ENCODE assay signal across 20 cellular contexts in genomic region chr15:92749172-92749571, GRCh38.
"Had no signal": no experiment of that assay in that cellular context is flagged by ENCODE, and none has a peak within 500 bp of the region (broad histone marks: within the 10 kb centered on the region; RNA-seq: fewer than 3 reads in every experiment).

No MANE protein-coding gene starts in this region.

- H3K4me3 ChIP-seq: esophagus muscularis mucosa, gastrocnemius medialis, heart right ventricle, left lung, lower lobe of right lung, psoas muscle, sigmoid colon, stomach, thoracic aorta had no signal

- H3K27me3 ChIP-seq: esophagus muscularis mucosa, gastrocnemius medialis, heart right ventricle, left lung, neutrophil, sigmoid colon, stomach had no signal

- H3K36me3 ChIP-seq: esophagus muscularis mucosa, gastrocnemius medialis, heart right ventricle, left lung, lower lobe of right lung, neutrophil, sigmoid colon, stomach, thoracic aorta had no signal

- H3K9me3 ChIP-seq: gastrocnemius medialis, neutrophil, psoas muscle, sigmoid colon, stomach, thoracic aorta had no signal

- DNase-seq: effector memory CD8-positive, alpha-beta T cell; gastrocnemius medialis; heart right ventricle; hypothalamus; islet precursor cell; left lung; lower lobe of right lung; naive thymus-derived CD4-positive, alpha-beta T cell; psoas muscle; sigmoid colon; small intestine; stimulated activated CD4-positive, alpha-beta T cell treated with anti-CD3 and anti-CD28 coated beads, Interleukin-12 subunit alpha, Interleukin-12 subunit beta, amount 100 ng/mL, for 4 hours; stimulated activated naive CD4-positive, alpha-beta T cell; stomach; substantia nigra; trophoblast cell had no signal

- H3K4me1 ChIP-seq: esophagus muscularis mucosa, gastrocnemius medialis, heart right ventricle, left lung, lower lobe of right lung, psoas muscle, sigmoid colon, stomach had no signal

- H3K27ac ChIP-seq: epithelial cell of prostate, esophagus muscularis mucosa, gastrocnemius medialis, heart right ventricle, left lung, lower lobe of right lung, neutrophil, psoas muscle, sigmoid colon, stomach, thoracic aorta had no signal
